In genomic region chrX:31356501-31357263, GRCh38 we compare ENCODE assay signal across 1 cellular context.
TF ChIP-seq lines count a peak whose summit lies in the region.

No MANE protein-coding gene starts in this region.

TF ChIP-seq in liver, 16 proteins besides CTCF, POLR2A, EP300 and RAD21 (continued from another document):
- TF ChIP-seq, protein P1, sequence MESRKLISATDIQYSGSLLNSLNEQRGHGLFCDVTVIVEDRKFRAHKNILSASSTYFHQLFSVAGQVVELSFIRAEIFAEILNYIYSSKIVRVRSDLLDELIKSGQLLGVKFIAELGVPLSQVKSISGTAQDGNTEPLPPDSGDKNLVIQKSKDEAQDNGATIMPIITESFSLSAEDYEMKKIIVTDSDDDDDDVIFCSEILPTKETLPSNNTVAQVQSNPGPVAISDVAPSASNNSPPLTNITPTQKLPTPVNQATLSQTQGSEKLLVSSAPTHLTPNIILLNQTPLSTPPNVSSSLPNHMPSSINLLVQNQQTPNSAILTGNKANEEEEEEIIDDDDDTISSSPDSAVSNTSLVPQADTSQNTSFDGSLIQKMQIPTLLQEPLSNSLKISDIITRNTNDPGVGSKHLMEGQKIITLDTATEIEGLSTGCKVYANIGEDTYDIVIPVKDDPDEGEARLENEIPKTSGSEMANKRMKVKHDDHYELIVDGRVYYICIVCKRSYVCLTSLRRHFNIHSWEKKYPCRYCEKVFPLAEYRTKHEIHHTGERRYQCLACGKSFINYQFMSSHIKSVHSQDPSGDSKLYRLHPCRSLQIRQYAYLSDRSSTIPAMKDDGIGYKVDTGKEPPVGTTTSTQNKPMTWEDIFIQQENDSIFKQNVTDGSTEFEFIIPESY (IDR thresholded peaks at IDR 0.05), result peak; percentile 43
